In genomic region chr12:126772171-126772864, GRCh38 we compare ENCODE assay signal across 8 cellular contexts.
DNase-seq lines count a peak whose midpoint lies in the region; ATAC-seq and TF ChIP-seq lines count a peak whose summit lies in the region.

No MANE protein-coding gene starts in this region.

- DNase-seq in DND-41 (peak; percentile 19), HK-2 (ENCODE audit: unreplicated experiment) (peak; percentile 48), kidney tubule cell (ENCODE audit: low spot score) (peak; percentile 98), AG20443 (ENCODE audit: low spot score) (no peak), amygdala (lab: John Stamatoyannopoulos, UW) (no peak), WERI-Rb-1 (no peak)
- DNase-seq in activated CD4-positive, alpha-beta T cell treated with anti-CD3 and anti-CD28 coated beads, Interleukin-2, amount 50 U/mL, for 48 hours: peak; percentile 18 to 29

- H4K20me1 ChIP-seq in DND-41 (ENCODE audit: insufficient read depth, low read length): no peaks in the 10 kb centered on the region

- H3K4me2 ChIP-seq in DND-41 (ENCODE audit: insufficient read depth, low read length): peak overlapping the region; percentile 36; the same call in 1 of the 2 replicates

- no peak for TF ChIP-seq CTCF in DND-41 (IDR thresholded peaks at IDR 0.05; ENCODE audit: borderline replicate concordance, extremely low read depth, low read length, poor library complexity, severe bottlenecking)
- TF ChIP-seq CTCF in WERI-Rb-1 (IDR thresholded peaks at IDR 0.05; ENCODE audit: low read depth, low read length): no peak

- H3K4me1 ChIP-seq in DND-41 (ENCODE audit: insufficient read depth, low read length): peaks cover 6% of the 10 kb centered on the region; the same call in 1 of the 2 replicates

- no peaks in the 10 kb centered on the region for H3K79me2 ChIP-seq in DND-41 (ENCODE audit: insufficient read depth, low read length)

- H2AFZ ChIP-seq in DND-41 (ENCODE audit: low read depth, low read length): no peak overlapping the region

- H3K4me3 ChIP-seq in DND-41 (ENCODE audit: low read depth in 1 of 2, low read length in 2 of 2): no peak overlapping the region; a peak in 1 of 4 replicates
- no peak overlapping the region for H3K4me3 ChIP-seq in WERI-Rb-1 (ENCODE audit: low read depth, low read length)

- H3K36me3 ChIP-seq in DND-41 (ENCODE audit: insufficient read depth, low read length): no peaks in the 10 kb centered on the region
- no peaks in the 10 kb centered on the region for H3K36me3 ChIP-seq in WERI-Rb-1

- H3K27me3 ChIP-seq in DND-41 (ENCODE audit: insufficient read depth, low read length, poor library complexity) (no peaks in the 10 kb centered on the region), WERI-Rb-1 (ENCODE audit: insufficient read depth, low read depth, severe bottlenecking) (no peaks in the 10 kb centered on the region)

- H3K9me3 ChIP-seq in DND-41 (ENCODE audit: insufficient read depth, low read length, severe bottlenecking) (peaks cover 3% of the 10 kb centered on the region), WERI-Rb-1 (ENCODE audit: severe bottlenecking) (no peaks in the 10 kb centered on the region)

- H3K27ac ChIP-seq in DND-41 (ENCODE audit: low read length) (no peak overlapping the region), WERI-Rb-1 (no peak overlapping the region)

- H3K9ac ChIP-seq in DND-41 (ENCODE audit: low read depth, low read length): no peak overlapping the region

- ATAC-seq in DND-41 (ENCODE audit: insufficient read depth, low read depth): peak; percentile 44; the same call in 1 of the 3 replicates
- ATAC-seq in GM21423 (IDR thresholded peaks at IDR 0.05; ENCODE audit: unreplicated experiment): peak; percentile 71

Comparison
In these comparisons a context has a peak if more than half of its experiments do, and no peak if none do; other contexts are left out.
1. DNase-seq: peak in DND-41 (single experiment), HK-2 (single experiment), activated CD4-positive, alpha-beta T cell treated with anti-CD3 and anti-CD28 coated beads, Interleukin-2, amount 50 U/mL, for 48 hours (2 of 2) and kidney tubule cell (single experiment); none in AG20443 (single experiment), amygdala (0 of 56) and WERI-Rb-1 (single experiment).